Comparison of ENCODE assay signal across 1 cellular context in the genomic region with DNA sequence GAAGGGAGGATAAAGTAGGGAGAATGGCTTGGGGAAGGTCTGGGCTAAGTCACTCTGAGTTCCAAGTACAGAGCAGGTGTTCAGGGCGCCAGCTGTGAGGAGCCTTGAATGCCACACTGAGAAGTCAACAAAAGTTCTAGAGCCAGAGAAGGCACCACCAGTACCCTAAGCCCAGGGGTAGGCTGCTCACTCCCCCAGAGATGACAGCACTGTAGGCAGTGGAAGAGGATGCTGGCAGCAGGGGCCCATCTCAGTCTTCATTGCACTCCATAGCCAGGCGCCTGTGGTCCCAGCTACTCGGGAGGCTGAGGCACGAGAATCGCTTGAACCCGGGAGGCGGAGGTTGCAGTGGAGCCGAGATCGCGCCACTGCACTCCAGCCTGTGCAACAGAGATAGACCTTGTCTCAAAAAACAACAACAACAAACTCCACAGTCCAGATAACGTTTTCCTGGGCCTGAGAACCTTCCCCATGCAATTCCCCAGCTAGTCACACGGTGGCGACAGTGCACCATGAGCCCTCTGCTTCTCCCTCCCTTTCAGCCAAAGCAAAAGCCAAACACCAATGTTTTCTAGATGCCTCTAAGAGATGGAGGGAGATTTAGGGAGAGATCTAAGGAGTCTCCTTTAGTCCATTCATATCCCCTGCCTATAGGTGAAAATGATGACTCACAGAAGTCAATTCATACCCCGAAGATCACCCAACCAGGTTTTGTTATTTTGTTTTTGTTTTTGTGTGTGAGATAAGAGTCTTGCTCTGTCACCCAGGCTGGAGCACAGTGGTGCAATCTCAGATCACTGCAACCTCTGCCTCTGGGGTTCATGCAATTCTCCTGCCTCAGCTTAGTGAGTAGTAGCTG.
A peak's percentile ranks its signal among the peaks of the same experiment; 100 is the strongest.
TF ChIP-seq lines count a peak whose summit lies in the region.

No MANE protein-coding gene starts in this region.

TF ChIP-seq in K562, 482 proteins besides CTCF, POLR2A, EP300 and RAD21 (continued from another document and continues in another):
- TF ChIP-seq, protein P1, sequence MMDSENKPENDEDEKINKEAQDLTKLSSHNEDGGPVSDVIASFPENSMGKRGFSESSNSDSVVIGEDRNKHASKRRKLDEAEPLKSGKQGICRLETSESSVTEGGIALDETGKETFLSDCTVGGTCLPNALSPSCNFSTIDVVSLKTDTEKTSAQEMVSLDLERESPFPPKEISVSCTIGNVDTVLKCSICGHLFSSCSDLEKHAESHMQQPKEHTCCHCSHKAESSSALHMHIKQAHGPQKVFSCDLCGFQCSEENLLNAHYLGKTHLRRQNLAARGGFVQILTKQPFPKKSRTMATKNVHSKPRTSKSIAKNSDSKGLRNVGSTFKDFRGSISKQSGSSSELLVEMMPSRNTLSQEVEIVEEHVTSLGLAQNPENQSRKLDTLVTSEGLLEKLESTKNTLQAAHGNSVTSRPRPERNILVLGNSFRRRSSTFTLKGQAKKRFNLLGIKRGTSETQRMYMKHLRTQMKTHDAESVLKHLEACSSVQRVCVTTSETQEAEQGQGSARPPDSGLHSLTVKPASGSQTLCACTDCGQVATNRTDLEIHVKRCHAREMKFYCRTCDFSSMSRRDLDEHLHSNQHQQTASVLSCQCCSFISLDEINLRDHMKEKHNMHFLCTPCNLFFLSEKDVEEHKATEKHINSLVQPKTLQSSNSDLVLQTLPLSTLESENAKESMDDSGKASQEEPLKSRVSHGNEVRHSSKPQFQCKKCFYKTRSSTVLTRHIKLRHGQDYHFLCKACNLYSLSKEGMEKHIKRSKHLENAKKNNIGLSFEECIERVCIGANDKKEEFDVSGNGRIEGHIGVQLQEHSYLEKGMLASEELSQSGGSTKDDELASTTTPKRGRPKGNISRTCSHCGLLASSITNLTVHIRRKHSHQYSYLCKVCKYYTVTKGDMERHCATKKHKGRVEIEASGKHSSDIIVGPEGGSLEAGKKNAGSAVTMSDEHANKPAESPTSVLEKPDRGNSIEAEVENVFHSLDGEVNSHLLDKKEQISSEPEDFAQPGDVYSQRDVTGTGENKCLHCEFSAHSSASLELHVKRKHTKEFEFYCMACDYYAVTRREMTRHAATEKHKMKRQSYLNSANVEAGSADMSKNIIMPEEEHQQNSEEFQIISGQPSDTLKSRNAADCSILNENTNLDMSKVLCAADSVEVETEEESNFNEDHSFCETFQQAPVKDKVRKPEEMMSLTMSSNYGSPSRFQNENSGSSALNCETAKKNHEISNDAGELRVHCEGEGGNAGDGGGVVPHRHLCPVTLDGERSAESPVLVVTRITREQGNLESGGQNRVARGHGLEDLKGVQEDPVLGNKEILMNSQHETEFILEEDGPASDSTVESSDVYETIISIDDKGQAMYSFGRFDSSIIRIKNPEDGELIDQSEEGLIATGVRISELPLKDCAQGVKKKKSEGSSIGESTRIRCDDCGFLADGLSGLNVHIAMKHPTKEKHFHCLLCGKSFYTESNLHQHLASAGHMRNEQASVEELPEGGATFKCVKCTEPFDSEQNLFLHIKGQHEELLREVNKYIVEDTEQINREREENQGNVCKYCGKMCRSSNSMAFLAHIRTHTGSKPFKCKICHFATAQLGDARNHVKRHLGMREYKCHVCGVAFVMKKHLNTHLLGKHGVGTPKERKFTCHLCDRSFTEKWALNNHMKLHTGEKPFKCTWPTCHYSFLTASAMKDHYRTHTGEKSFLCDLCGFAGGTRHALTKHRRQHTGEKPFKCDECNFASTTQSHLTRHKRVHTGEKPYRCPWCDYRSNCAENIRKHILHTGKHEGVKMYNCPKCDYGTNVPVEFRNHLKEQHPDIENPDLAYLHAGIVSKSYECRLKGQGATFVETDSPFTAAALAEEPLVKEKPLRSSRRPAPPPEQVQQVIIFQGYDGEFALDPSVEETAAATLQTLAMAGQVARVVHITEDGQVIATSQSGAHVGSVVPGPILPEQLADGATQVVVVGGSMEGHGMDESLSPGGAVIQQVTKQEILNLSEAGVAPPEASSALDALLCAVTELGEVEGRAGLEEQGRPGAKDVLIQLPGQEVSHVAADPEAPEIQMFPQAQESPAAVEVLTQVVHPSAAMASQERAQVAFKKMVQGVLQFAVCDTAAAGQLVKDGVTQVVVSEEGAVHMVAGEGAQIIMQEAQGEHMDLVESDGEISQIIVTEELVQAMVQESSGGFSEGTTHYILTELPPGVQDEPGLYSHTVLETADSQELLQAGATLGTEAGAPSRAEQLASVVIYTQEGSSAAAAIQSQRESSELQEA (IDR thresholded peaks at IDR 0.05; ENCODE audit: low read depth), result no peak; the same call in 1 of the 2 replicates
- TF ChIP-seq NFXL1 (CRISPR knock-in tag; IDR thresholded peaks at IDR 0.05) (no peak), PML (IDR thresholded peaks at IDR 0.05; ENCODE audit: low read length) (no peak), CBFA2T3 (IDR thresholded peaks at IDR 0.05) (peak; percentile 92), CBX8 (IDR thresholded peaks at IDR 0.05; ENCODE audit: borderline replicate concordance, extremely low read depth, low read depth, low read length, poor library complexity, severe bottlenecking) (no peak), ZKSCAN1 (IDR thresholded peaks at IDR 0.05; ENCODE audit: low read depth, low read length) (0 out of 2 replicates have a peak, but pooled peaks have one; percentile 2), SIN3A (IDR thresholded peaks at IDR 0.05; ENCODE audit: borderline replicate concordance in 2 of 2, control insufficient read depth in 1 of 2, low read depth in 2 of 2, low read length in 2 of 2) (no peak), ZNF224 (CRISPR knock-in tag; IDR thresholded peaks at IDR 0.05) (no peak), POLR2AphosphoS5 (IDR thresholded peaks at IDR 0.05; ENCODE audit: control insufficient read depth, insufficient read depth, low read depth, low read length) (peak; percentile 26; the same call in 1 of the 2 replicates), KLF16 (IDR thresholded peaks at IDR 0.05) (peak; percentile 61; the same call in 1 of the 2 replicates), ZNF232 (CRISPR knock-in tag; IDR thresholded peaks at IDR 0.05) (no peak), NCOR1 (IDR thresholded peaks at IDR 0.05) (peak; percentile 80), ZNF165 (CRISPR knock-in tag; IDR thresholded peaks at IDR 0.05; ENCODE audit: borderline replicate concordance) (no peak), HMGN3 (IDR thresholded peaks at IDR 0.05; ENCODE audit: borderline replicate concordance, extremely low read depth, insufficient read length, low read depth, low read length) (peak; percentile 68), GATAD2B (IDR thresholded peaks at IDR 0.05; ENCODE audit: borderline replicate concordance) (no peak; the same call in 1 of the 2 replicates), TCF7 (IDR thresholded peaks at IDR 0.05; ENCODE audit: borderline replicate concordance) (no peak), DIDO1 (tag; IDR thresholded peaks at IDR 0.05; ENCODE audit: low read depth) (no peak), NCOA1 (IDR thresholded peaks at IDR 0.05; ENCODE audit: low read depth) (0 out of 2 replicates have a peak, but pooled peaks have one; percentile 21), KDM2B (CRISPR knock-in tag; IDR thresholded peaks at IDR 0.05) (no peak), PHF20 (IDR thresholded peaks at IDR 0.05; ENCODE audit: partially characterized antibody) (no peak), NBN (IDR thresholded peaks at IDR 0.05; ENCODE audit: low read depth) (peak; percentile 88), ZNF764 (CRISPR knock-in tag; IDR thresholded peaks at IDR 0.05; ENCODE audit: low read depth) (no peak), ZNF778 (CRISPR knock-in tag; IDR thresholded peaks at IDR 0.05) (no peak), CC2D1A (IDR thresholded peaks at IDR 0.05) (peak; percentile 94), ETV5 (CRISPR knock-in tag; IDR thresholded peaks at IDR 0.05; ENCODE audit: low read depth) (no peak), KDM5B (IDR thresholded peaks at IDR 0.05; ENCODE audit: insufficient replicate concordance, low read depth, low read length) (no peak)
- TF ChIP-seq, protein P2, sequence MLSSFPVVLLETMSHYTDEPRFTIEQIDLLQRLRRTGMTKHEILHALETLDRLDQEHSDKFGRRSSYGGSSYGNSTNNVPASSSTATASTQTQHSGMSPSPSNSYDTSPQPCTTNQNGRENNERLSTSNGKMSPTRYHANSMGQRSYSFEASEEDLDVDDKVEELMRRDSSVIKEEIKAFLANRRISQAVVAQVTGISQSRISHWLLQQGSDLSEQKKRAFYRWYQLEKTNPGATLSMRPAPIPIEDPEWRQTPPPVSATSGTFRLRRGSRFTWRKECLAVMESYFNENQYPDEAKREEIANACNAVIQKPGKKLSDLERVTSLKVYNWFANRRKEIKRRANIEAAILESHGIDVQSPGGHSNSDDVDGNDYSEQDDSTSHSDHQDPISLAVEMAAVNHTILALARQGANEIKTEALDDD (IDR thresholded peaks at IDR 0.05), result no peak
- TF ChIP-seq, protein P3, sequence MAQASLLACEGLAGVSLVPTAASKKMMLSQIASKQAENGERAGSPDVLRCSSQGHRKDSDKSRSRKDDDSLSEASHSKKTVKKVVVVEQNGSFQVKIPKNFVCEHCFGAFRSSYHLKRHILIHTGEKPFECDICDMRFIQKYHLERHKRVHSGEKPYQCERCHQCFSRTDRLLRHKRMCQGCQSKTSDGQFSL (CRISPR knock-in tag; IDR thresholded peaks at IDR 0.05), result no peak
- TF ChIP-seq, protein P3 (tag; IDR thresholded peaks at IDR 0.05), result no peak
- TF ChIP-seq, protein P4, sequence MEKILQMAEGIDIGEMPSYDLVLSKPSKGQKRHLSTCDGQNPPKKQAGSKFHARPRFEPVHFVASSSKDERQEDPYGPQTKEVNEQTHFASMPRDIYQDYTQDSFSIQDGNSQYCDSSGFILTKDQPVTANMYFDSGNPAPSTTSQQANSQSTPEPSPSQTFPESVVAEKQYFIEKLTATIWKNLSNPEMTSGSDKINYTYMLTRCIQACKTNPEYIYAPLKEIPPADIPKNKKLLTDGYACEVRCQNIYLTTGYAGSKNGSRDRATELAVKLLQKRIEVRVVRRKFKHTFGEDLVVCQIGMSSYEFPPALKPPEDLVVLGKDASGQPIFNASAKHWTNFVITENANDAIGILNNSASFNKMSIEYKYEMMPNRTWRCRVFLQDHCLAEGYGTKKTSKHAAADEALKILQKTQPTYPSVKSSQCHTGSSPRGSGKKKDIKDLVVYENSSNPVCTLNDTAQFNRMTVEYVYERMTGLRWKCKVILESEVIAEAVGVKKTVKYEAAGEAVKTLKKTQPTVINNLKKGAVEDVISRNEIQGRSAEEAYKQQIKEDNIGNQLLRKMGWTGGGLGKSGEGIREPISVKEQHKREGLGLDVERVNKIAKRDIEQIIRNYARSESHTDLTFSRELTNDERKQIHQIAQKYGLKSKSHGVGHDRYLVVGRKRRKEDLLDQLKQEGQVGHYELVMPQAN (IDR thresholded peaks at IDR 0.05; ENCODE audit: borderline replicate concordance), result no peak
- TF ChIP-seq, protein P5, sequence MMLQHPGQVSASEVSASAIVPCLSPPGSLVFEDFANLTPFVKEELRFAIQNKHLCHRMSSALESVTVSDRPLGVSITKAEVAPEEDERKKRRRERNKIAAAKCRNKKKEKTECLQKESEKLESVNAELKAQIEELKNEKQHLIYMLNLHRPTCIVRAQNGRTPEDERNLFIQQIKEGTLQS (IDR thresholded peaks at IDR 0.05), result peak; percentile 83
- TF ChIP-seq, protein P5 (CRISPR knock-in tag; conservative IDR thresholded peaks at IDR 0.05), result peak; percentile 65; the same call in 1 of the 2 replicates
- TF ChIP-seq, protein P6, sequence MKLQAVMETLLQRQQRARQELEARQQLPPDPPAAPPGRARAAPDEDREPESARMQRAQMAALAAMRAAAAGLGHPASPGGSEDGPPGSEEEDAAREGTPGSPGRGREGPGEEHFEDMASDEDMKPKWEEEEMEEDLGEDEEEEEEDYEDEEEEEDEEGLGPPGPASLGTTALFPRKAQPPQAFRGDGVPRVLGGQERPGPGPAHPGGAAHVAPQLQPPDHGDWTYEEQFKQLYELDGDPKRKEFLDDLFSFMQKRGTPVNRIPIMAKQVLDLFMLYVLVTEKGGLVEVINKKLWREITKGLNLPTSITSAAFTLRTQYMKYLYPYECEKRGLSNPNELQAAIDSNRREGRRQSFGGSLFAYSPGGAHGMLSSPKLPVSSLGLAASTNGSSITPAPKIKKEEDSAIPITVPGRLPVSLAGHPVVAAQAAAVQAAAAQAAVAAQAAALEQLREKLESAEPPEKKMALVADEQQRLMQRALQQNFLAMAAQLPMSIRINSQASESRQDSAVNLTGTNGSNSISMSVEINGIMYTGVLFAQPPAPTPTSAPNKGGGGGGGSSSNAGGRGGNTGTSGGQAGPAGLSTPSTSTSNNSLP (IDR thresholded peaks at IDR 0.05; ENCODE audit: borderline replicate concordance, low read depth, low read length), result no peak
- TF ChIP-seq, protein P7, sequence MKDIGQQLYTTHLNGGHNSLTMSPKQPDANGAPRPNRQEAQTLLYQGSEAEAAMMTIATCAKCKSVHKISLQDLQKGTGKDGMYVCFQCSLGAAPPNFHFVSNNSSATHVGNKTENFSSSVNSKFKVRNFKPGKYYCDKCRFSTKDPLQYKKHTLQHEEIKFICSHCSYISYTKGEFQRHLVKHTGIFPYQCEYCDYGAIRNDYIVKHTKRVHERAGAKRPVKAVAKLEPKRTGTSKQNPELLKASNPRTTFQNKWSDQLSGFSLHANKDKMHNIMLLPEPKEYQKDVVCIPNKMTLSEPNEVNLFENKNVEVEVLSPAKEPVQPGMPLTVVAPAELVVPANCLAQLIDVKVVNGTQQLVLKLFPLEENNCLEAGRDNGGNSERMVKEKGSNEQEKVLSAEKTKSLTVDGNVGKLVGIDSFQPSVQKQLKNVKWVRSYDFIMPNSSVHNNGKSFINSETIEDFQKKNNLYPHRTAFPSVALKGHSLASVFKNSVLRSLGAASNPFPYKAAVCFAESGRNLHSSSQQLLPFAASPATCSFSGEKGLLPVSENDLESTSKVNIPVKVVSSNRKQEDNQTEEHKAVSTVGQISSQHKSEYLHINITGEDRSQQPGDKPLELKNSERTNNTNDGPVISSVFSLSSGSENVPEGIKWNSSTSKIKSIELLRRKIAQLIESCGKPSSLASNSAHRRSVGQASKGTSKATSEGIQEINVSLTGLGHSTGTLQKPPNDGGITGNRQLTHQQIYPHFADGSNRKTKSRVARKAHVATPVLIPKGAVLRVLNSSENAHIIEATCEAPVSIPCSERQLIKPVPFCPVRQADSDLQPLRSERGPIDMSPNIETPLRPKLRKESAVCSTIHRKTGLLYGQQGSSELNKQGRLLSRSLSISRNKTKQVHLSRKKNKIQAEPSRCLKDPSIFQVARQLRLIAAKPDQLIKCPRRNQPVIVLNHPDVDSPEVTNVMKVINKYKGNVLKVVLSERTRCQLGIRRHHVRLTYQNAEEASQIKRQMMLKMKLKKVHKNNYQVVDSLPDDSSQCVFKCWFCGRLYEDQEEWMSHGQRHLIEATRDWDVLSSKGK (CRISPR knock-in tag; IDR thresholded peaks at IDR 0.05), result no peak
- TF ChIP-seq, protein P8, sequence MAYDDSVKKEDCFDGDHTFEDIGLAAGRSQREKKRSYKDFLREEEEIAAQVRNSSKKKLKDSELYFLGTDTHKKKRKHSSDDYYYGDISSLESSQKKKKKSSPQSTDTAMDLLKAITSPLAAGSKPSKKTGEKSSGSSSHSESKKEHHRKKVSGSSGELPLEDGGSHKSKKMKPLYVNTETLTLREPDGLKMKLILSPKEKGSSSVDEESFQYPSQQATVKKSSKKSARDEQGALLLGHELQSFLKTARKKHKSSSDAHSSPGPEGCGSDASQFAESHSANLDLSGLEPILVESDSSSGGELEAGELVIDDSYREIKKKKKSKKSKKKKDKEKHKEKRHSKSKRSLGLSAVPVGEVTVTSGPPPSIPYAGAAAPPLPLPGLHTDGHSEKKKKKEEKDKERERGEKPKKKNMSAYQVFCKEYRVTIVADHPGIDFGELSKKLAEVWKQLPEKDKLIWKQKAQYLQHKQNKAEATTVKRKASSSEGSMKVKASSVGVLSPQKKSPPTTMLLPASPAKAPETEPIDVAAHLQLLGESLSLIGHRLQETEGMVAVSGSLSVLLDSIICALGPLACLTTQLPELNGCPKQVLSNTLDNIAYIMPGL (CRISPR knock-in tag; IDR thresholded peaks at IDR 0.05), result no peak
